19 cellular contexts compared by ENCODE assay signal in the genomic region with DNA sequence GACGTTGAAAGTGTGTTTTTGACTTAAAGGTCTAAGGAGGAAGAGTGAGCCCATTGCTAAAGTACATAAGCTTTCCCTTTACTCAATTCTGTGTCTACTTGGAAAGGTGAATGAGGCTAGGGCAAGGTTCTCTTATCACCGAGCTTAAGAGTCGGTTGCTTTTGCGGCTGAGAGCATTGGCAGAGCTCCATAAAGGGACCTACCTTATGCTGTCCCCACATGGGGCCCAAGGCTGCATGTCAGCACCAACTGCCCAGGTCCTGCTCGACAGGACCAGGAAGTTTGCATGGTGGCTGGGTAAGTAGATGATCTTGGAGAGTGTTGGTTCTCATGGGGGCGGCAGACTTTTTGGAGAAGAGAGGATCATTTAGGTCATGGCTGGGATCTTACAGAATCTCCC.
DNase-seq lines count a peak whose midpoint lies in the region; ATAC-seq and TF ChIP-seq lines count a peak whose summit lies in the region.
"Had no signal": no experiment of that assay in that cellular context is flagged by ENCODE, and none has a peak within 500 bp of the region (broad histone marks: within the 10 kb centered on the region; RNA-seq: fewer than 3 reads in every experiment).

No MANE protein-coding gene starts in this region.

- H3K27me3 ChIP-seq in body of pancreas (no peaks in the 10 kb centered on the region), lung (ENCODE audit: control insufficient read depth, insufficient read depth) (no peaks in the 10 kb centered on the region), suprapubic skin (no peaks in the 10 kb centered on the region), endodermal cell (ENCODE audit: control insufficient read depth, insufficient read depth, low read length, poor library complexity, severe bottlenecking) (no peaks in the 10 kb centered on the region)
- H3K27me3 ChIP-seq: neutrophil had no signal

- H3K36me3 ChIP-seq in body of pancreas (replicated peaks in 1 of 2; ENCODE audit: insufficient read depth in 1 of 2, low read depth in 2 of 2): no peaks in the 10 kb centered on the region
- H3K36me3 ChIP-seq in lung (ENCODE audit: control insufficient read depth in 2 of 2, insufficient read depth in 2 of 2, low read length in 2 of 2): peaks cover 0 to 1% of the 10 kb centered on the region in 2 donors
- H3K36me3 ChIP-seq in suprapubic skin: no peaks in the 10 kb centered on the region
- no peaks in the 10 kb centered on the region for H3K36me3 ChIP-seq in endodermal cell (ENCODE audit: control insufficient read depth, insufficient read depth, low read length)
- H3K36me3 ChIP-seq: neutrophil had no signal

- WGBS in body of pancreas, 2 donors: 61 to 63% methylated on average over 6 of the region's 6 CpGs
- 66 to 74% methylated on average over 6 of the region's 6 CpGs for WGBS in lung, 2 donors
- 85% methylated on average over 6 of the region's 6 CpGs for WGBS in suprapubic skin
- 76% methylated on average over 6 of the region's 6 CpGs; no CpG with 5 or more reads in 1 of the 2 experiments for WGBS in endodermal cell (ENCODE audit: insufficient coverage in 1 of 2, insufficient read length in 1 of 2), 2 experiments

- H3K9me3 Mint-ChIP-seq in WTC11 (no peaks in the 10 kb centered on the region), endodermal cell (no peaks in the 10 kb centered on the region)
- H3K9me3 Mint-ChIP-seq in activated T-helper 2 cell treated with anti-CD3 and anti-CD28 coated beads, Interferon-gamma antibody, Interleukin-2, Interleukin-4, amounts not matched to agents 10 μg/mL and 5 μg/mL and 100 μg/mL, durations not matched to agents 14 hours and 24 hours and 36 hours: no peaks in the 10 kb centered on the region
- H3K9me3 Mint-ChIP-seq: activated naive CD4-positive, alpha-beta T cell treated with anti-CD3 and anti-CD28 coated beads, Interleukin-2, amount 50 U/mL, for 24 hours; stimulated activated naive CD8-positive, alpha-beta T cell treated with anti-CD3 and anti-CD28 coated beads, Interleukin-15, Interleukin-2, amounts not matched to agents 100 ng/mL and 50 ng/mL, for 24 hours had no signal

- H3K36me3 Mint-ChIP-seq in WTC11 (no peaks in the 10 kb centered on the region), endodermal cell (ENCODE audit: low read depth) (no peaks in the 10 kb centered on the region)
- no peaks in the 10 kb centered on the region for H3K36me3 Mint-ChIP-seq in activated T-helper 2 cell treated with anti-CD3 and anti-CD28 coated beads, Interferon-gamma antibody, Interleukin-2, Interleukin-4, amounts not matched to agents 10 μg/mL and 5 μg/mL and 100 μg/mL, durations not matched to agents 14 hours and 24 hours and 36 hours (ENCODE audit: low read depth)
- H3K36me3 Mint-ChIP-seq: activated naive CD4-positive, alpha-beta T cell treated with anti-CD3 and anti-CD28 coated beads, Interleukin-2, amount 50 U/mL, for 24 hours; CD4-positive, alpha-beta memory T cell had no signal

- no peak overlapping the region for H3K9ac ChIP-seq in endodermal cell (ENCODE audit: extremely low read depth, low read length, poor library complexity, severe bottlenecking)

- no peak overlapping the region for H3K4me3 ChIP-seq in body of pancreas
- H3K4me3 ChIP-seq in lung: no peak overlapping the region
- H3K4me3 ChIP-seq in suprapubic skin: no peak overlapping the region
- H3K4me3 ChIP-seq in endodermal cell (ENCODE audit: low read length): no peak overlapping the region

- no peak for TF ChIP-seq EP300 in suprapubic skin (IDR thresholded peaks at IDR 0.05)

- no peak for TF ChIP-seq CTCF in C4-2B (conservative IDR thresholded peaks at IDR 0.05)
- TF ChIP-seq CTCF in body of pancreas (IDR thresholded peaks at IDR 0.05): no peak
- no peak for TF ChIP-seq CTCF in lung (IDR thresholded peaks at IDR 0.05; ENCODE audit: control extremely low read depth, extremely low read depth)
- no peak for TF ChIP-seq CTCF in suprapubic skin (IDR thresholded peaks at IDR 0.05)
- TF ChIP-seq CTCF in WTC11 (IDR thresholded peaks at IDR 0.05): no peak
- TF ChIP-seq CTCF in endodermal cell (conservative IDR thresholded peaks at IDR 0.05): no peak

- POLR2A ChIA-PET in WTC11 (lab: Charles Lee): no interaction called here

- ATAC-seq in body of pancreas: no peak
- no peak for ATAC-seq in lung (ENCODE audit: insufficient read depth, low FRiP score)
- no peak for ATAC-seq in WTC11
- ATAC-seq: foreskin keratinocyte, right cardiac atrium had no signal

- no peak overlapping the region for H3K27ac Mint-ChIP-seq in WTC11
- H3K27ac Mint-ChIP-seq in endodermal cell: no peak overlapping the region
- H3K27ac Mint-ChIP-seq in activated T-helper 2 cell treated with anti-CD3 and anti-CD28 coated beads, Interferon-gamma antibody, Interleukin-2, Interleukin-4, amounts not matched to agents 10 μg/mL and 5 μg/mL and 100 μg/mL, durations not matched to agents 14 hours and 24 hours and 36 hours: no peak overlapping the region
- H3K27ac Mint-ChIP-seq: activated naive CD4-positive, alpha-beta T cell treated with anti-CD3 and anti-CD28 coated beads, Interleukin-2, amount 50 U/mL, for 24 hours; stimulated activated naive CD8-positive, alpha-beta T cell treated with anti-CD3 and anti-CD28 coated beads, Interleukin-15, Interleukin-2, amounts not matched to agents 100 ng/mL and 50 ng/mL, for 24 hours had no signal

- H3K27me3 Mint-ChIP-seq in WTC11 (ENCODE audit: low read depth): no peaks in the 10 kb centered on the region
- H3K27me3 Mint-ChIP-seq in endodermal cell (ENCODE audit: insufficient read depth): peaks cover 29% of the 10 kb centered on the region
- H3K27me3 Mint-ChIP-seq in activated T-helper 2 cell treated with anti-CD3 and anti-CD28 coated beads, Interferon-gamma antibody, Interleukin-2, Interleukin-4, amounts not matched to agents 10 μg/mL and 5 μg/mL and 100 μg/mL, durations not matched to agents 14 hours and 24 hours and 36 hours (ENCODE audit: low read depth): peaks cover 20% of the 10 kb centered on the region
- H3K27me3 Mint-ChIP-seq: activated naive CD4-positive, alpha-beta T cell treated with anti-CD3 and anti-CD28 coated beads, Interleukin-2, amount 50 U/mL, for 24 hours; CD4-positive, alpha-beta memory T cell; stimulated activated naive CD8-positive, alpha-beta T cell treated with anti-CD3 and anti-CD28 coated beads, Interleukin-15, Interleukin-2, amounts not matched to agents 100 ng/mL and 50 ng/mL, for 24 hours had no signal

- CTCF ChIA-PET in WTC11 (lab: Charles Lee): no interaction called here

- H3K4me1 ChIP-seq in body of pancreas: peaks cover 97% of the 10 kb centered on the region
- peaks cover 39 to 71% of the 10 kb centered on the region in 2 donors for H3K4me1 ChIP-seq in lung (ENCODE audit: control insufficient read depth in 2 of 2, insufficient read depth in 2 of 2, low read length in 2 of 2)
- peaks cover 95% of the 10 kb centered on the region for H3K4me1 ChIP-seq in suprapubic skin
- H3K4me1 ChIP-seq in endodermal cell (ENCODE audit: control insufficient read depth, insufficient read depth, low read length): peaks cover 3% of the 10 kb centered on the region
- H3K4me1 ChIP-seq: foreskin keratinocyte had no signal

- no peak for TF ChIP-seq POLR2A in body of pancreas (IDR thresholded peaks at IDR 0.05)
- no peak for TF ChIP-seq POLR2A in suprapubic skin (IDR thresholded peaks at IDR 0.05)

- H3K4me1 Mint-ChIP-seq in WTC11 (no peaks in the 10 kb centered on the region), endodermal cell (peaks cover 8% of the 10 kb centered on the region)
- H3K4me1 Mint-ChIP-seq in activated T-helper 2 cell treated with anti-CD3 and anti-CD28 coated beads, Interferon-gamma antibody, Interleukin-2, Interleukin-4, amounts not matched to agents 10 μg/mL and 5 μg/mL and 100 μg/mL, durations not matched to agents 14 hours and 24 hours and 36 hours (ENCODE audit: low read depth): peaks cover 23% of the 10 kb centered on the region

- intact Hi-C loops in body of pancreas (cut with DNase I): no loop called here
- intact Hi-C loops in activated T-helper 2 cell treated with anti-CD3 and anti-CD28 coated beads, Interferon-gamma antibody, Interleukin-2, Interleukin-4, amounts not matched to agents 10 μg/mL and 5 μg/mL and 100 μg/mL, durations not matched to agents 14 hours and 24 hours and 36 hours (cut with micrococcal nuclease): no loop called here

- no peaks in the 10 kb centered on the region for H3K9me3 ChIP-seq in body of pancreas
- H3K9me3 ChIP-seq in lung (ENCODE audit: control insufficient read depth in 2 of 2, insufficient read depth in 1 of 2, low read length in 1 of 2): no peaks in the 10 kb centered on the region
- no peaks in the 10 kb centered on the region for H3K9me3 ChIP-seq in suprapubic skin
- H3K9me3 ChIP-seq in endodermal cell (ENCODE audit: control insufficient read depth, low read length): no peaks in the 10 kb centered on the region
- H3K9me3 ChIP-seq: neutrophil had no signal

- DNase-seq in body of pancreas (peak in 3 of 4 donors; percentile 58 to 61 (median 59)), lung (ENCODE audit: low spot score) (no peak), suprapubic skin (ENCODE audit: low spot score in 2 of 2) (no peak), WTC11 (ENCODE audit: low spot score) (no peak), endodermal cell (no peak), dermis blood vessel endothelial cell (no peak)
- DNase-seq in activated T-helper 2 cell treated with anti-CD3 and anti-CD28 coated beads, Interferon-gamma antibody, Interleukin-2, Interleukin-4, amounts not matched to agents 10 μg/mL and 5 μg/mL and 100 μg/mL, durations not matched to agents 14 hours and 24 hours and 36 hours (ENCODE audit: low spot score): no peak
- DNase-seq: CD4-positive, alpha-beta memory T cell; foreskin keratinocyte; kidney glomerular epithelial cell; NCI-H1105 treated with DMSO at 0.1 percent for 48 hours; NCI-H524; right cardiac atrium; stimulated activated CD4-positive, alpha-beta T cell treated with anti-CD3 and anti-CD28 coated beads, Interleukin-2, amount 100 ng/mL, for 24 hours; SW 1271 had no signal

- H3K4me3 Mint-ChIP-seq in WTC11 (no peak overlapping the region), endodermal cell (no peak overlapping the region)
- H3K4me3 Mint-ChIP-seq in activated T-helper 2 cell treated with anti-CD3 and anti-CD28 coated beads, Interferon-gamma antibody, Interleukin-2, Interleukin-4, amounts not matched to agents 10 μg/mL and 5 μg/mL and 100 μg/mL, durations not matched to agents 14 hours and 24 hours and 36 hours (ENCODE audit: low read depth): no peak overlapping the region
- H3K4me3 Mint-ChIP-seq: activated naive CD4-positive, alpha-beta T cell treated with anti-CD3 and anti-CD28 coated beads, Interleukin-2, amount 50 U/mL, for 24 hours; CD4-positive, alpha-beta memory T cell; stimulated activated naive CD8-positive, alpha-beta T cell treated with anti-CD3 and anti-CD28 coated beads, Interleukin-15, Interleukin-2, amounts not matched to agents 100 ng/mL and 50 ng/mL, for 24 hours had no signal

- H3K27ac ChIP-seq in C4-2B (peak overlapping the region; percentile 93), body of pancreas (peak overlapping the region in 3 of 4 donors; percentile 24 to 28 (median 27)), lung (ENCODE audit: low read depth in 1 of 2, low read length in 1 of 2) (peak overlapping the region; percentile 69 to 84), suprapubic skin (peak overlapping the region; percentile 50), endodermal cell (ENCODE audit: low read depth, low read length) (no peak overlapping the region)
- H3K27ac ChIP-seq: foreskin keratinocyte, neutrophil had no signal

Comparison
In these comparisons a context has a peak if more than half of its experiments do, and no peak if none do; other contexts are left out.
1. DNase-seq: peak in body of pancreas (3 of 4); none in lung (single experiment), suprapubic skin (0 of 2), WTC11 (single experiment), endodermal cell (single experiment), activated T-helper 2 cell treated with anti-CD3 and anti-CD28 coated beads, Interferon-gamma antibody, Interleukin-2, Interleukin-4, amounts not matched to agents 10 μg/mL and 5 μg/mL and 100 μg/mL, durations not matched to agents 14 hours and 24 hours and 36 hours (single experiment) and dermis blood vessel endothelial cell (single experiment).